Comparison of ENCODE assay signal across 1 cellular context in the genomic region with DNA sequence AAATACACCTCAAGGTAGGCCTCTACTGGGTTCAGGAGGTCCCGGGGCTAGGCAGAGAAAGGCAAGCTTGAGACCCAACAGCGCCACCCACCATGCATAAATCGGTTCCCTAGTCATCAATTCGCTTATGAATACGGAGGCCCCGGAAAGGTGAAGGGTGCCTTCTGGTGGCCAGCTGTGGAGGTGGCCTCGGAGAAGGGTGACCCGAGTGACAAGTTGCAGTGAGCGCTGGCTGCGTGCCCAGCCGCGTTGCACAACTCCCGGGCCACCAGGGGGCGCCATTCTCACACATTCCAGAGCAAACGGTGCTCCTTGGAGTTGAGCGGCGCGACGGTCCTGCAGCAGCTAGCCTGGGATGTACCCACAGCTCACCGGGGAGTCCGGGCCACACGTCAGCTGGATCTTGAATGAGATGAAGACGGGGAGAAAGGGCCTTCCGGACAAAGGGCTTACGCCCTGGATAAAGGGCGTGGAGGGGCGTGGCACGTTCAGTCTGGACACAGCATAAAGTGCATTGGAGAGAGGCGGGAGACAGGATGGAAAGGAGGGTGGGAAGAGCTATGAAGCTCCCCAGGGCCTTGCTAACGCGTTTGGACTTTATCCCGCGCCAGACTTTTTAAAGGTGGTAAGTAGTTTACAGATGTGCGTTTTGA.
TF ChIP-seq lines count a peak whose summit lies in the region.

No MANE protein-coding gene starts in this region.

TF ChIP-seq in HEK293, 187 proteins besides CTCF, POLR2A, EP300 and RAD21 (continued from another document):
- TF ChIP-seq ZNF639 (tag by site-specific recombination; IDR thresholded peaks at IDR 0.05) (no peak; the same call in 1 of the 2 replicates), SP7 (tag by site-specific recombination; IDR thresholded peaks at IDR 0.05) (peak; percentile 74), GFI1B (tag by site-specific recombination; IDR thresholded peaks at IDR 0.05) (no peak), ZNF366 (tag by site-specific recombination; conservative IDR thresholded peaks at IDR 0.05) (peak; percentile 66), ZNF354C (tag by site-specific recombination; IDR thresholded peaks at IDR 0.05; ENCODE audit: borderline replicate concordance, low read depth) (no peak), ZNF529 (tag by site-specific recombination; IDR thresholded peaks at IDR 0.05; ENCODE audit: insufficient replicate concordance) (no peak), ZNF138 (tag by site-specific recombination; IDR thresholded peaks at IDR 0.05; ENCODE audit: borderline replicate concordance) (no peak), ZNF561 (tag by site-specific recombination; IDR thresholded peaks at IDR 0.05; ENCODE audit: borderline replicate concordance) (peak; percentile 62; the same call in 1 of the 2 replicates), ZNF416 (tag by site-specific recombination; IDR thresholded peaks at IDR 0.05) (no peak), PRDM4 (tag by site-specific recombination; IDR thresholded peaks at IDR 0.05) (peak; percentile 51), ZNF600 (tag by site-specific recombination; IDR thresholded peaks at IDR 0.05) (peak; percentile 99), ZNF37A (tag by site-specific recombination; IDR thresholded peaks at IDR 0.05) (no peak), ZNF76 (tag by site-specific recombination; IDR thresholded peaks at IDR 0.05; ENCODE audit: borderline replicate concordance, low read depth) (peak; percentile 48; the same call in 1 of the 2 replicates), ZNF133 (tag by site-specific recombination; IDR thresholded peaks at IDR 0.05) (no peak), ZFHX2 (tag by site-specific recombination; conservative IDR thresholded peaks at IDR 0.05) (no peak), ZNF701 (tag by site-specific recombination; IDR thresholded peaks at IDR 0.05) (no peak), ZBTB8A (tag by site-specific recombination; IDR thresholded peaks at IDR 0.05) (peak; percentile 92)
- TF ChIP-seq, protein P1, sequence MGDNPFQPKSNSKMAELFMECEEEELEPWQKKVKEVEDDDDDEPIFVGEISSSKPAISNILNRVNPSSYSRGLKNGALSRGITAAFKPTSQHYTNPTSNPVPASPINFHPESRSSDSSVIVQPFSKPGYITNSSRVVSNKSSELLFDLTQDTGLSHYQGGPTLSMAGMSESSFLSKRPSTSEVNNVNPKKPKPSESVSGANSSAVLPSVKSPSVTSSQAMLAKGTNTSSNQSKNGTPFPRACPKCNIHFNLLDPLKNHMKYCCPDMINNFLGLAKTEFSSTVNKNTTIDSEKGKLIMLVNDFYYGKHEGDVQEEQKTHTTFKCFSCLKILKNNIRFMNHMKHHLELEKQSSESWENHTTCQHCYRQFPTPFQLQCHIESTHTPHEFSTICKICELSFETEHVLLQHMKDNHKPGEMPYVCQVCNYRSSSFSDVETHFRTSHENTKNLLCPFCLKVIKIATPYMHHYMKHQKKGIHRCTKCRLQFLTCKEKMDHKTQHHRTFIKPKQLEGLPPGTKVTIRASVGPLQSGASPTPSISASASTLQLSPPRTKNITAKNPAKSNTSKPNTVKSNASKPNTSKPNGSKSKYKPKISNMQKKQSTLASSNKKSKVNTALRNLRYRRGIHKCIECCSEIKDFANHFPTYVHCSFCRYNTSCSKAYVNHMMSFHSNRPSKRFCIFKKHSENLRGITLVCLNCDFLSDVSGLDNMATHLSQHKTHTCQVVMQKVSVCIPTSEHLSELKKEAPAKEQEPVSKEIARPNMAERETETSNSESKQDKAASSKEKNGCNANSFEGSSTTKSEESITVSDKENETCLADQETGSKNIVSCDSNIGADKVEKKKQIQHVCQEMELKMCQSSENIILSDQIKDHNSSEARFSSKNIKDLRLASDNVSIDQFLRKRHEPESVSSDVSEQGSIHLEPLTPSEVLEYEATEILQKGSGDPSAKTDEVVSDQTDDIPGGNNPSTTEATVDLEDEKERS (tag by site-specific recombination; IDR thresholded peaks at IDR 0.05), result 0 out of 2 replicates have a peak, but pooled peaks have one; percentile 30
TF ChIP-seq in HEK293: peak in this region for 61.
